ENCODE assay signal across 21 cellular contexts in the genomic region with DNA sequence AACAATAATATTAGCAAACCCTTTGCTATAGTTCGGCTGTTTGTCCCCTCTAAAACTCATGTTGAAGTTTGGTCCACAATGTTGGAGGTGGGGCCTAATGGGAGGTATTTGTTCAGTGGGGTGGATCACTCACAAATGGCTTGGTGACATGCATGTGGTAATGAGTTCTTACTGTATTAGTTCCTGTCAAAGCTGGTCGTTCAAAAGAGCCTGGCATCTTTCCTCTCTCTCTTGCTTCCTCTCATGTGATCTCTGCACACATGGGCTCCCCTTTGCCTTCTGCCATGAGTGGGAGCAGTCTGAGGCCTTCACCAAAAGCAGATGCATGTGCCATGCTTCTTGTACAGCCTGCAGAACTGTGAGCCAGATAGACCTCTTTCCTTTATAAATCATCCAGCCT. TPM values are rescaled to one million over a fixed set of nuclear protein-coding genes. Genes with fewer than 3 reads are reported as not detected.
"Had no signal": no experiment of that assay in that cellular context is flagged by ENCODE, and none has a peak within 500 bp of the region (broad histone marks: within the 10 kb centered on the region; RNA-seq: fewer than 3 reads in every experiment).

No MANE protein-coding gene starts in this region.

- H3K9me3 Mint-ChIP-seq: activated T-cell treated with anti-CD3 and anti-CD28 coated beads, Interleukin-2, amount 50 U/mL, for 72 hours; nephron; stimulated activated naive B cell treated with anti-CD40 and anti-IgM and Interleukin-4, amounts not matched to agents 10 μg/mL and 1 μg/mL and 100 μg/mL, for 72 hours had no signal

- H3K4me3 Mint-ChIP-seq: activated T-cell treated with anti-CD3 and anti-CD28 coated beads, Interleukin-2, amount 50 U/mL, for 72 hours; nephron; stimulated activated naive B cell treated with anti-CD40 and anti-IgM and Interleukin-4, amounts not matched to agents 10 μg/mL and 1 μg/mL and 100 μg/mL, for 72 hours had no signal

- H3K4me1 ChIP-seq: ascending aorta, parathyroid adenoma, thyroid gland had no signal

- H3K27ac ChIP-seq: ascending aorta, lower lobe of right lung, parathyroid adenoma, spleen, thyroid gland had no signal

- H3K36me3 Mint-ChIP-seq: stimulated activated naive B cell treated with anti-CD40 and anti-IgM and Interleukin-4, amounts not matched to agents 10 μg/mL and 1 μg/mL and 100 μg/mL, for 72 hours had no signal

- H3K36me3 ChIP-seq: ascending aorta, lower lobe of right lung, spleen, thyroid gland had no signal

- H2AFZ ChIP-seq: parathyroid adenoma had no signal

- ATAC-seq: activated T-cell treated with anti-CD3 and anti-CD28 coated beads, Interleukin-2, amount 50 U/mL, for 72 hours; lower lobe of right lung; stimulated activated naive B cell treated with anti-CD40 and anti-IgM and Interleukin-4, amounts not matched to agents 10 μg/mL and 1 μg/mL and 100 μg/mL, for 72 hours had no signal

- FAIRE-seq: endometrium, keratinocyte had no signal

- H3K4me1 Mint-ChIP-seq: stimulated activated naive B cell treated with anti-CD40 and anti-IgM and Interleukin-4, amounts not matched to agents 10 μg/mL and 1 μg/mL and 100 μg/mL, for 72 hours had no signal

- H3K4me2 ChIP-seq: SK-N-SH had no signal

- H3K9ac ChIP-seq: parathyroid adenoma, SK-N-SH had no signal

- DNase-seq: activated CD8-positive, alpha-beta memory T cell treated with anti-CD3 and anti-CD28 coated beads, Interleukin-2, amount 50 U/mL, for 4 hours; activated gamma-delta T cell; activated T-cell treated with anti-CD3 and anti-CD28 coated beads, Interleukin-2, amount 50 U/mL, for 72 hours; cerebellar nuclear complex; cortex of kidney; erythroblast; foreskin melanocyte; glutamatergic neuron; hypothalamus; lower lobe of right lung; SK-N-SH; spleen; stimulated activated naive B cell treated with anti-CD40 and anti-IgM and Interleukin-4, amounts not matched to agents 10 μg/mL and 1 μg/mL and 100 μg/mL, for 72 hours; T-helper 1 cell; T1000; thyroid gland had no signal

- H3K9me3 ChIP-seq: ascending aorta, lower lobe of right lung, SK-N-SH, spleen, thyroid gland had no signal

- H3K27ac Mint-ChIP-seq: activated T-cell treated with anti-CD3 and anti-CD28 coated beads, Interleukin-2, amount 50 U/mL, for 72 hours; stimulated activated naive B cell treated with anti-CD40 and anti-IgM and Interleukin-4, amounts not matched to agents 10 μg/mL and 1 μg/mL and 100 μg/mL, for 72 hours had no signal

- H3K4me3 ChIP-seq: ascending aorta, lower lobe of right lung, spleen, thyroid gland had no signal

- H3K79me2 ChIP-seq: parathyroid adenoma had no signal

- H3K27me3 ChIP-seq: ascending aorta, thyroid gland had no signal

RNA-seq across cellular contexts. Expression of a gene that starts 13.0 kb away (rescaled TPM):
- total RNA-seq: ascending aorta had no signal
